In the genomic region with DNA sequence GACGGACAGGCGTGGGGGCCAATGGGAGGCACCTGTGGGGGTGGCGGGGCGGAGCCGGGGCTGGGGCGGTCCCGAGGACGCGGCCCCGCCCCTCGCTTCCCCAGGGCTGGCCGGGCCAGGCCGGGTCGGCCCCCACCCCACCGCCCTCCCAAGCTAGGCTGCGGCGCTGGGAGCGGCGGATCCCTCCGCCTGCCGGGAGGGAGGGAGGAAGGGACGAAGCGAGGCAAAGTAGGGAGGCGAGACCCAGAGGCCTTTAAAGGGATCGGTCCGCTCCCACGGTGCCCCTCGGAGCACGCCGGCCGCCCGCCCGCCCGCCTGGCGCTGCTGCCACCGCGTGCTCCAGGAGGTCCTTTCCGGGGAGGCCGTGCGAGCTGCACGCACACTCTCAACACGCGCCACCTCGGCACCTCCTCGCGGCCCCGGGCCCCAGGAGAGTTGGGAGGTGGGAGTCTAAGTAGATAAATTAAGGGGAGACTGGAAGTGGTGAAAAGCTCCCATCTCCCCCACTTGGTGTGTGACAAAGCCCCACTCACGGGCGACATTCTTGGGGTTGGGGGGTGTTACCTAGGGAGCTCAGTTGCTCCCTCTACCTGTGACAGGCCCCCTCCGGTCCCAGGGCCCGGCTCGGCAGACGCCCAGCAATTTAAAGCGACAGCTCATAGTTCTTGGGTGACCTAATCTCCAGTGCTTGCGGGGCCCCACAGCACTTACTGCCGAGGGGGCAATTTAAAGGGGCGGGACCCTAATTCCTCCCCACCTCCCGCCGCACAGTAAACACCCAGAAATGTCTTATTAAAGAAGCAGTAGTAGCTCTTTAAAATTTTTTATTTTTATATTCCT, we compare ENCODE assay signal across 8 cellular contexts. TPM values are rescaled to one million over a fixed set of nuclear protein-coding genes. Genes with fewer than 3 reads are reported as not detected.
A peak's percentile ranks its signal among the peaks of the same experiment; 100 is the strongest.
DNase-seq lines count a peak whose midpoint lies in the region; ATAC-seq and TF ChIP-seq lines count a peak whose summit lies in the region.

No MANE protein-coding gene starts in this region.

- peak overlapping the region; percentile 98 to 100 (median 99) for H3K27ac Mint-ChIP-seq in immature natural killer cell

- no peaks in the 10 kb centered on the region for H3K36me3 Mint-ChIP-seq in immature natural killer cell

- H3K9me3 ChIP-seq in AG04450 (ENCODE audit: control insufficient read depth, insufficient read depth, low read length) = no peaks in the 10 kb centered on the region; the same call in 1 of the 2 replicates
- no peaks in the 10 kb centered on the region for H3K9me3 ChIP-seq in WERI-Rb-1 (ENCODE audit: severe bottlenecking)
- H3K9me3 ChIP-seq in mammary epithelial cell (replicated peaks; ENCODE audit: insufficient read depth, low read length) = no peaks in the 10 kb centered on the region

- peak overlapping the region; percentile 94 for H3K4me3 ChIP-seq in AG04450 (ENCODE audit: low read depth, low read length)
- peak overlapping the region; percentile 92 for H3K4me3 ChIP-seq in WERI-Rb-1 (ENCODE audit: low read depth, low read length)
- peak overlapping the region; percentile 66 to 84 (median 75) for H3K4me3 ChIP-seq in mammary epithelial cell (replicated peaks in 1 of 3; ENCODE audit: insufficient read depth in 1 of 3, low read depth in 2 of 3, low read length in 3 of 3)

- H3K9me3 Mint-ChIP-seq in immature natural killer cell = no peaks in the 10 kb centered on the region

- H3K27me3 Mint-ChIP-seq in immature natural killer cell (ENCODE audit: low read depth in 3 of 3) = peaks cover 23 to 37% (median 30%) of the 10 kb centered on the region in 3 donors

- TSS peak; percentile 76 for BruUV-seq in mammary epithelial cell (replicated peaks; lab: Mats Ljungman, UMichigan)

- POLR2A ChIA-PET in AG04450 (lab: Yijun Ruan, JAX) = interaction anchor here (0.5 to 3.2 kb wide), 18 partner anchors 10 to 607 kb away, joined by 3 to 33 read pairs (median 4); a partner anchor contains a TSS

- peaks cover 79 to 81% of the 10 kb centered on the region in 2 donors for H3K4me1 Mint-ChIP-seq in immature natural killer cell

- H3K4me1 ChIP-seq in mammary epithelial cell (ENCODE audit: insufficient read depth, low read length) = peaks cover 58% of the 10 kb centered on the region

- H3K27me3 ChIP-seq in AG04450 (ENCODE audit: control insufficient read depth, insufficient read depth, low read length) (no peaks in the 10 kb centered on the region), WERI-Rb-1 (ENCODE audit: insufficient read depth, low read depth, severe bottlenecking) (no peaks in the 10 kb centered on the region), mammary epithelial cell (ENCODE audit: insufficient read depth, low read length) (no peaks in the 10 kb centered on the region)

- TF ChIP-seq CTCF in AG04450 (IDR thresholded peaks at IDR 0.05; ENCODE audit: low read depth, low read length) (peak; percentile 38), WERI-Rb-1 (IDR thresholded peaks at IDR 0.05; ENCODE audit: low read depth, low read length) (peak; percentile 81), mammary epithelial cell (conservative IDR thresholded peaks at IDR 0.05 in 1 of 2, IDR thresholded peaks at IDR 0.05 in 1 of 2; ENCODE audit: extremely low read depth in 1 of 2, insufficient read depth in 1 of 2, low read depth in 1 of 2, low read length in 2 of 2) (peak; percentile 28 to 66)

- in situ Hi-C loops in mammary epithelial cell (cut with MboI; ENCODE audit: low sequenced_read_pairs in 2 of 2) = no loop called here

- peak; percentile 92 for DNase-seq in AG04450 (ENCODE audit: low read depth, low spot score)
- DNase-seq in NCI-H2196 treated with DMSO at 0.1 percent for 48 hours (lab: John Stamatoyannopoulos, UW; ENCODE audit: unreplicated experiment) = peak; percentile 77
- peak; percentile 98 for DNase-seq in WERI-Rb-1
- DNase-seq in mammary epithelial cell = peak; percentile 94
- DNase-seq in immature natural killer cell = peak; percentile 91 to 93 (median 92)
- peak; percentile 89 for DNase-seq in smooth muscle cell of the brain vasculature (ENCODE audit: low read depth, low spot score)

- peaks cover 11% of the 10 kb centered on the region for H3K36me3 ChIP-seq in WERI-Rb-1
- H3K36me3 ChIP-seq in mammary epithelial cell (ENCODE audit: insufficient read depth, low read length) = no peaks in the 10 kb centered on the region

- peak overlapping the region; percentile 88 to 96 (median 93) for H3K4me3 Mint-ChIP-seq in immature natural killer cell

- peaks cover 45% of the 10 kb centered on the region for H3K79me2 ChIP-seq in mammary epithelial cell (ENCODE audit: insufficient read depth, low read length)

- H3K4me2 ChIP-seq in mammary epithelial cell (ENCODE audit: insufficient read depth, low read depth, low read length) = peak overlapping the region; percentile 95

- 3% methylated on average over 22 of the region's 59 CpGs for WGBS in mammary epithelial cell (ENCODE audit: low coverage, missing lambda C conversion rate)

- H4K20me1 ChIP-seq in mammary epithelial cell (ENCODE audit: insufficient read depth, low read length) = no peaks in the 10 kb centered on the region

- peak overlapping the region; percentile 91 for H3K9ac ChIP-seq in mammary epithelial cell (ENCODE audit: insufficient read depth, low read length)

- peak overlapping the region; percentile 79 for H2AFZ ChIP-seq in mammary epithelial cell (ENCODE audit: low read depth, low read length)

- ATAC-seq in GM18870 (IDR thresholded peaks at IDR 0.05; ENCODE audit: unreplicated experiment) = peak; percentile 37
- peak; percentile 46 for ATAC-seq in HG03139 (IDR thresholded peaks at IDR 0.05; ENCODE audit: unreplicated experiment)

- dilution Hi-C loops in mammary epithelial cell (cut with HindIII; ENCODE audit: low sequenced_read_pairs) = no loop called here

- CTCF ChIA-PET in AG04450 (lab: Charles Lee) = interaction anchor here (0.6 to 1.8 kb wide), 7 partner anchors 11 to 70 kb away, joined by 3 to 16 read pairs (median 3); no protein-coding TSS in a partner anchor
- CTCF ChIA-PET in mammary epithelial cell (lab: Charles Lee; ENCODE audit: low non-redundant PET) = interaction anchor here (0.6 to 0.9 kb wide), 6 partner anchors 11 to 71 kb away, joined by 3 to 8 read pairs (median 4); no protein-coding TSS in a partner anchor

- H3K27ac ChIP-seq in AG04450 (ENCODE audit: low read depth, low read length) (peak overlapping the region; percentile 100), WERI-Rb-1 (peak overlapping the region; percentile 96), mammary epithelial cell (ENCODE audit: insufficient read depth, low read depth, low read length) (peak overlapping the region; percentile 93)

- intact Hi-C loops in mammary epithelial cell (cut with micrococcal nuclease) = loop anchor here (2.0 to 10.0 kb wide), 3 partner anchors 71 to 244 kb away; a partner anchor contains a TSS

RNA-seq across cellular contexts. Expression of a gene that starts 0.5 kb away (rescaled TPM):
- polyA plus RNA-seq in AG04450 (2011; rRNA removed) (9.9 and 14.5 TPM in 2 replicates), mammary epithelial cell (11.4 TPM), immature natural killer cell (10 to 100 TPM in 1 of 3 donors, 1 to 10 TPM in 2; 5.0 to 22.8 (median 6.0) TPM)
- 13.3 and 18.7 TPM in 2 replicates for polyA minus RNA-seq in AG04450 (2011; rRNA and poly(A)+ RNA removed)
- total RNA-seq in mammary epithelial cell = 10 to 100 TPM in 1 of 2 donors, 1 to 10 TPM in 1; 9.2 to 34.3 TPM
- polyA minus RNA-seq in mammary epithelial cell = 9.6 TPM

Comparison
In these comparisons a context has a peak if more than half of its experiments do, and no peak if none do; other contexts are left out.
1. Peak in every context shown above with its lines: DNase-seq, ATAC-seq, H3K4me3 ChIP-seq and H3K27ac ChIP-seq.